Comparison of ENCODE assay signal across 1 cellular context in genomic region chr16:50616883-50617629, GRCh38.
TF ChIP-seq lines count a peak whose summit lies in the region.

No MANE protein-coding gene starts in this region.

TF ChIP-seq in HepG2, 621 proteins besides CTCF, POLR2A, EP300 and RAD21 (continued from another document and continues in another):
- TF ChIP-seq ZBTB40 (IDR thresholded peaks at IDR 0.05) (no peak), ZBTB40 (CRISPR knock-in tag; IDR thresholded peaks at IDR 0.05) (no peak), NR2C2 (CRISPR knock-in tag; IDR thresholded peaks at IDR 0.05; ENCODE audit: borderline replicate concordance) (no peak), ZNF562 (CRISPR knock-in tag; IDR thresholded peaks at IDR 0.05; ENCODE audit: borderline replicate concordance) (no peak), TBX3 (IDR thresholded peaks at IDR 0.05; ENCODE audit: borderline replicate concordance) (peak; percentile 71), DMAP1 (CRISPR knock-in tag; IDR thresholded peaks at IDR 0.05) (no peak), ZBTB46 (CRISPR knock-in tag; IDR thresholded peaks at IDR 0.05; ENCODE audit: borderline replicate concordance) (no peak), AGO1 (IDR thresholded peaks at IDR 0.05; ENCODE audit: low read depth, low read length, poor library complexity, severe bottlenecking) (no peak), GPBP1L1 (CRISPR knock-in tag; IDR thresholded peaks at IDR 0.05) (no peak), ZNF639 (CRISPR knock-in tag; conservative IDR thresholded peaks at IDR 0.05) (no peak), ATF7 (IDR thresholded peaks at IDR 0.05) (no peak), ATF7 (CRISPR knock-in tag; IDR thresholded peaks at IDR 0.05) (no peak; the same call in 1 of the 2 replicates), ZNF180 (CRISPR knock-in tag; IDR thresholded peaks at IDR 0.05; ENCODE audit: borderline replicate concordance, low read depth) (no peak), CREBL2 (CRISPR knock-in tag; IDR thresholded peaks at IDR 0.05; ENCODE audit: borderline replicate concordance) (no peak), BCL6 (CRISPR knock-in tag; IDR thresholded peaks at IDR 0.05) (peak; percentile 43; the same call in 1 of the 2 replicates), ZNF280D (CRISPR knock-in tag; IDR thresholded peaks at IDR 0.05) (no peak), STAT5B (CRISPR knock-in tag; IDR thresholded peaks at IDR 0.05) (no peak), ZNF331 (CRISPR knock-in tag; IDR thresholded peaks at IDR 0.05) (no peak), KLF12 (CRISPR knock-in tag; IDR thresholded peaks at IDR 0.05; ENCODE audit: borderline replicate concordance) (no peak), THAP11 (CRISPR knock-in tag; IDR thresholded peaks at IDR 0.05) (no peak; the same call in 1 of the 2 replicates), ZSCAN12 (CRISPR knock-in tag; IDR thresholded peaks at IDR 0.05) (no peak), ZBTB7A (CRISPR knock-in tag; IDR thresholded peaks at IDR 0.05) (no peak)
- TF ChIP-seq, protein P1, sequence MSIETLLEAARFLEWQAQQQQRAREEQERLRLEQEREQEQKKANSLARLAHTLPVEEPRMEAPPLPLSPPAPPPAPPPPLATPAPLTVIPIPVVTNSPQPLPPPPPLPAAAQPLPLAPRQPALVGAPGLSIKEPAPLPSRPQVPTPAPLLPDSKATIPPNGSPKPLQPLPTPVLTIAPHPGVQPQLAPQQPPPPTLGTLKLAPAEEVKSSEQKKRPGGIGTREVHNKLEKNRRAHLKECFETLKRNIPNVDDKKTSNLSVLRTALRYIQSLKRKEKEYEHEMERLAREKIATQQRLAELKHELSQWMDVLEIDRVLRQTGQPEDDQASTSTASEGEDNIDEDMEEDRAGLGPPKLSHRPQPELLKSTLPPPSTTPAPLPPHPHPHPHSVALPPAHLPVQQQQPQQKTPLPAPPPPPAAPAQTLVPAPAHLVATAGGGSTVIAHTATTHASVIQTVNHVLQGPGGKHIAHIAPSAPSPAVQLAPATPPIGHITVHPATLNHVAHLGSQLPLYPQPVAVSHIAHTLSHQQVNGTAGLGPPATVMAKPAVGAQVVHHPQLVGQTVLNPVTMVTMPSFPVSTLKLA (IDR thresholded peaks at IDR 0.05): peak; percentile 52; the same call in 1 of the 2 replicates
- TF ChIP-seq, protein P2, sequence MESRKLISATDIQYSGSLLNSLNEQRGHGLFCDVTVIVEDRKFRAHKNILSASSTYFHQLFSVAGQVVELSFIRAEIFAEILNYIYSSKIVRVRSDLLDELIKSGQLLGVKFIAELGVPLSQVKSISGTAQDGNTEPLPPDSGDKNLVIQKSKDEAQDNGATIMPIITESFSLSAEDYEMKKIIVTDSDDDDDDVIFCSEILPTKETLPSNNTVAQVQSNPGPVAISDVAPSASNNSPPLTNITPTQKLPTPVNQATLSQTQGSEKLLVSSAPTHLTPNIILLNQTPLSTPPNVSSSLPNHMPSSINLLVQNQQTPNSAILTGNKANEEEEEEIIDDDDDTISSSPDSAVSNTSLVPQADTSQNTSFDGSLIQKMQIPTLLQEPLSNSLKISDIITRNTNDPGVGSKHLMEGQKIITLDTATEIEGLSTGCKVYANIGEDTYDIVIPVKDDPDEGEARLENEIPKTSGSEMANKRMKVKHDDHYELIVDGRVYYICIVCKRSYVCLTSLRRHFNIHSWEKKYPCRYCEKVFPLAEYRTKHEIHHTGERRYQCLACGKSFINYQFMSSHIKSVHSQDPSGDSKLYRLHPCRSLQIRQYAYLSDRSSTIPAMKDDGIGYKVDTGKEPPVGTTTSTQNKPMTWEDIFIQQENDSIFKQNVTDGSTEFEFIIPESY (CRISPR knock-in tag; IDR thresholded peaks at IDR 0.05): 0 out of 2 replicates have a peak, but pooled peaks have one; percentile 46
- TF ChIP-seq, protein P3, sequence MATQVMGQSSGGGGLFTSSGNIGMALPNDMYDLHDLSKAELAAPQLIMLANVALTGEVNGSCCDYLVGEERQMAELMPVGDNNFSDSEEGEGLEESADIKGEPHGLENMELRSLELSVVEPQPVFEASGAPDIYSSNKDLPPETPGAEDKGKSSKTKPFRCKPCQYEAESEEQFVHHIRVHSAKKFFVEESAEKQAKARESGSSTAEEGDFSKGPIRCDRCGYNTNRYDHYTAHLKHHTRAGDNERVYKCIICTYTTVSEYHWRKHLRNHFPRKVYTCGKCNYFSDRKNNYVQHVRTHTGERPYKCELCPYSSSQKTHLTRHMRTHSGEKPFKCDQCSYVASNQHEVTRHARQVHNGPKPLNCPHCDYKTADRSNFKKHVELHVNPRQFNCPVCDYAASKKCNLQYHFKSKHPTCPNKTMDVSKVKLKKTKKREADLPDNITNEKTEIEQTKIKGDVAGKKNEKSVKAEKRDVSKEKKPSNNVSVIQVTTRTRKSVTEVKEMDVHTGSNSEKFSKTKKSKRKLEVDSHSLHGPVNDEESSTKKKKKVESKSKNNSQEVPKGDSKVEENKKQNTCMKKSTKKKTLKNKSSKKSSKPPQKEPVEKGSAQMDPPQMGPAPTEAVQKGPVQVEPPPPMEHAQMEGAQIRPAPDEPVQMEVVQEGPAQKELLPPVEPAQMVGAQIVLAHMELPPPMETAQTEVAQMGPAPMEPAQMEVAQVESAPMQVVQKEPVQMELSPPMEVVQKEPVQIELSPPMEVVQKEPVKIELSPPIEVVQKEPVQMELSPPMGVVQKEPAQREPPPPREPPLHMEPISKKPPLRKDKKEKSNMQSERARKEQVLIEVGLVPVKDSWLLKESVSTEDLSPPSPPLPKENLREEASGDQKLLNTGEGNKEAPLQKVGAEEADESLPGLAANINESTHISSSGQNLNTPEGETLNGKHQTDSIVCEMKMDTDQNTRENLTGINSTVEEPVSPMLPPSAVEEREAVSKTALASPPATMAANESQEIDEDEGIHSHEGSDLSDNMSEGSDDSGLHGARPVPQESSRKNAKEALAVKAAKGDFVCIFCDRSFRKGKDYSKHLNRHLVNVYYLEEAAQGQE (IDR thresholded peaks at IDR 0.05; ENCODE audit: borderline replicate concordance in 1 of 2, low read depth in 1 of 2, low read length in 2 of 2): no peak
